Comparison of ENCODE assay signal across 17 cellular contexts in the genomic region with DNA sequence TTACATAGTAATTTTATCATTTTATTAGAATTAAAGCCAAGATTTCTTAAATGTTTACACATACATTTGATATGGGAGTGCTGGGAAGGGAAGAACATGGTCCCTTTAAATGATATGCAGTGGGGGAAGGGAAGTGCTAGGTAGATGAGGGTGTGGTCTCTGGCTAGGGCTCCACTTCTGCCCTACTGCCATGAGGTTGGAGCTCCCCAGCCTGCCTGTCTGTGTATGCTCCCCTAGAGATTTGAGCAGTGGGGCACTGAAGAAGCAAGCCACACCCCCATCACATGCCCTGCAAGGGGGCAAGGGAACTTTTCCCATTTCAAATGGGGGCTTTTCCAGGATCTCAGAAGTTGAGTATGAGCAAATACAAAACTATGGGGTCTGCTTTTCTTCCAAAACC. TPM values are rescaled to one million over a fixed set of nuclear protein-coding genes. Genes with fewer than 3 reads are reported as not detected.
DNase-seq lines count a peak whose midpoint lies in the region; ATAC-seq, FAIRE-seq and TF ChIP-seq lines count a peak whose summit lies in the region.
"Had no signal": no experiment of that assay in that cellular context is flagged by ENCODE, and none has a peak within 500 bp of the region (broad histone marks: within the 10 kb centered on the region; RNA-seq: fewer than 3 reads in every experiment).

No MANE protein-coding gene starts in this region.

- no peak for FAIRE-seq in GM19239 (lab: Jason Lieb, UNC)
- FAIRE-seq: endometrium had no signal

- peaks cover 21% of the 10 kb centered on the region for H3K9me3 Mint-ChIP-seq in activated T-cell treated with anti-CD3 and anti-CD28 coated beads, Interleukin-2, amount 50 U/mL, for 24 hours
- peaks cover 5 to 17% of the 10 kb centered on the region in 2 donors for H3K9me3 Mint-ChIP-seq in activated naive CD4-positive, alpha-beta T cell treated with anti-CD3 and anti-CD28 coated beads, Interleukin-2, amount 50 U/mL, for 72 hours
- no peaks in the 10 kb centered on the region for H3K9me3 Mint-ChIP-seq in stimulated activated effector memory CD8-positive, alpha-beta T cell treated with anti-CD3 and anti-CD28 coated beads, Interleukin-12 subunit alpha, Interleukin-12 subunit beta, amount 100 ng/mL, for 72 hours

- H3K9me2 ChIP-seq in MM.1S (replicated peaks; ENCODE audit: insufficient read depth, low read length): no peaks in the 10 kb centered on the region

- no peak for TF ChIP-seq CTCF in MM.1S (IDR thresholded peaks at IDR 0.05; ENCODE audit: low read length)

- no peaks in the 10 kb centered on the region for H4K20me1 ChIP-seq in MM.1S (ENCODE audit: insufficient read depth, low read length)

- no peaks in the 10 kb centered on the region for H3K9me3 ChIP-seq in MM.1S (replicated peaks; ENCODE audit: insufficient read depth, low read length)
- H3K9me3 ChIP-seq: HAP-1 had no signal

- no peaks in the 10 kb centered on the region for H3K79me2 ChIP-seq in MM.1S (ENCODE audit: low read length)

- H3K4me3 Mint-ChIP-seq in activated T-cell treated with anti-CD3 and anti-CD28 coated beads, Interleukin-2, amount 50 U/mL, for 24 hours: peak overlapping the region; percentile 58
- peak overlapping the region; percentile 72 for H3K4me3 Mint-ChIP-seq in stimulated activated effector memory CD8-positive, alpha-beta T cell treated with anti-CD3 and anti-CD28 coated beads, Interleukin-12 subunit alpha, Interleukin-12 subunit beta, amount 100 ng/mL, for 72 hours

- H2AFZ ChIP-seq in MM.1S (ENCODE audit: low read length): no peak overlapping the region

- peaks cover 11% of the 10 kb centered on the region for H3F3A ChIP-seq in MM.1S (ENCODE audit: insufficient read depth, low read length)

- DNase-seq in activated T-cell treated with anti-CD3 and anti-CD28 coated beads, Interleukin-2, amount 50 U/mL, for 24 hours: peak; percentile 39
- no peak for DNase-seq in activated T-cell treated with anti-CD3 and anti-CD28 coated beads for 4 hours
- no peak for DNase-seq in MM.1S
- DNase-seq in activated naive CD4-positive, alpha-beta T cell treated with anti-CD3 and anti-CD28 coated beads, Interleukin-2, amount 50 U/mL, for 72 hours (ENCODE audit: low spot score in 2 of 2): no peak
- DNase-seq in stimulated activated effector memory CD8-positive, alpha-beta T cell treated with anti-CD3 and anti-CD28 coated beads, Interleukin-12 subunit alpha, Interleukin-12 subunit beta, amount 100 ng/mL, for 72 hours (ENCODE audit: low spot score in 2 of 2): no peak
- DNase-seq in GM19239 (ENCODE audit: insufficient read length, low spot score): no peak
- DNase-seq in GOT3 (lab: John Stamatoyannopoulos, UW): no peak
- DNase-seq in DMS 273 treated with DMSO at 0.1 percent for 48 hours (lab: John Stamatoyannopoulos, UW): no peak
- DNase-seq: activated CD4-positive, CD25-positive, alpha-beta regulatory T cell treated with anti-CD3 and anti-CD28 coated beads, Interleukin-2, amount 50 U/mL, for 72 hours; central memory CD4-positive, alpha-beta T cell; foreskin melanocyte; mesenchymal stem cell; occipital lobe; SW 1271 had no signal

- ATAC-seq in activated naive CD4-positive, alpha-beta T cell treated with anti-CD3 and anti-CD28 coated beads, Interleukin-2, amount 50 U/mL, for 72 hours: peak; percentile 28 to 36
- ATAC-seq in stimulated activated effector memory CD8-positive, alpha-beta T cell treated with anti-CD3 and anti-CD28 coated beads, Interleukin-12 subunit alpha, Interleukin-12 subunit beta, amount 100 ng/mL, for 72 hours: peak; percentile 47

- H3K36me3 ChIP-seq in MM.1S (replicated peaks; ENCODE audit: insufficient read depth, low read length): no peaks in the 10 kb centered on the region
- H3K36me3 ChIP-seq: HAP-1, vagina had no signal

- H3K27ac ChIP-seq in MM.1S (ENCODE audit: low read length): peak overlapping the region; percentile 4; the same call in 1 of the 2 replicates
- H3K27ac ChIP-seq: vagina had no signal

- H3K9ac ChIP-seq in MM.1S (ENCODE audit: low read length): no peak overlapping the region

- H3K4me2 ChIP-seq in MM.1S (ENCODE audit: low read depth, low read length): no peak overlapping the region

- H3K4me1 ChIP-seq in MM.1S (ENCODE audit: low read length): peaks cover 44% of the 10 kb centered on the region
- H3K4me1 ChIP-seq: HAP-1, vagina had no signal

- peak overlapping the region; percentile 93 for H3K27ac Mint-ChIP-seq in activated T-cell treated with anti-CD3 and anti-CD28 coated beads, Interleukin-2, amount 50 U/mL, for 24 hours
- peak overlapping the region; percentile 2 to 91 for H3K27ac Mint-ChIP-seq in activated naive CD4-positive, alpha-beta T cell treated with anti-CD3 and anti-CD28 coated beads, Interleukin-2, amount 50 U/mL, for 72 hours
- H3K27ac Mint-ChIP-seq in stimulated activated effector memory CD8-positive, alpha-beta T cell treated with anti-CD3 and anti-CD28 coated beads, Interleukin-12 subunit alpha, Interleukin-12 subunit beta, amount 100 ng/mL, for 72 hours: peak overlapping the region; percentile 95

- H3K27me3 Mint-ChIP-seq in activated T-cell treated with anti-CD3 and anti-CD28 coated beads, Interleukin-2, amount 50 U/mL, for 24 hours: no peaks in the 10 kb centered on the region

- no peaks in the 10 kb centered on the region for H3K27me3 ChIP-seq in MM.1S (replicated peaks; ENCODE audit: insufficient read depth, low read length)
- H3K27me3 ChIP-seq: vagina had no signal

- H3K36me3 Mint-ChIP-seq in activated T-cell treated with anti-CD3 and anti-CD28 coated beads, Interleukin-2, amount 50 U/mL, for 24 hours (ENCODE audit: low read depth): peaks cover 26% of the 10 kb centered on the region
- H3K36me3 Mint-ChIP-seq in activated naive CD4-positive, alpha-beta T cell treated with anti-CD3 and anti-CD28 coated beads, Interleukin-2, amount 50 U/mL, for 72 hours: peaks cover 6 to 21% of the 10 kb centered on the region in 2 donors
- peaks cover 7% of the 10 kb centered on the region for H3K36me3 Mint-ChIP-seq in stimulated activated effector memory CD8-positive, alpha-beta T cell treated with anti-CD3 and anti-CD28 coated beads, Interleukin-12 subunit alpha, Interleukin-12 subunit beta, amount 100 ng/mL, for 72 hours

- H3K4me1 Mint-ChIP-seq in activated T-cell treated with anti-CD3 and anti-CD28 coated beads, Interleukin-2, amount 50 U/mL, for 24 hours (ENCODE audit: low read depth): peaks cover 64% of the 10 kb centered on the region
- H3K4me1 Mint-ChIP-seq in stimulated activated effector memory CD8-positive, alpha-beta T cell treated with anti-CD3 and anti-CD28 coated beads, Interleukin-12 subunit alpha, Interleukin-12 subunit beta, amount 100 ng/mL, for 72 hours: peaks cover 70% of the 10 kb centered on the region

- H3K4me3 ChIP-seq in MM.1S (ENCODE audit: low read length): no peak overlapping the region
- H3K4me3 ChIP-seq: HAP-1, vagina had no signal

RNA-seq across cellular contexts. Expression of a gene that starts 25.5 kb away (rescaled TPM):
- 1 to 10 TPM; 3.0 to 7.6 TPM for total RNA-seq in activated naive CD4-positive, alpha-beta T cell treated with anti-CD3 and anti-CD28 coated beads, Interleukin-2, amount 50 U/mL, for 72 hours
- total RNA-seq: occipital lobe, vagina had no signal

RNA-seq across cellular contexts. Expression of a gene that starts 37.8 kb away (rescaled TPM):
- total RNA-seq in activated naive CD4-positive, alpha-beta T cell treated with anti-CD3 and anti-CD28 coated beads, Interleukin-2, amount 50 U/mL, for 72 hours: 100 to 1,000 TPM; 182 to 270 TPM

RNA-seq across cellular contexts. Expression of a gene that starts 53.3 kb away (rescaled TPM):
- total RNA-seq in activated naive CD4-positive, alpha-beta T cell treated with anti-CD3 and anti-CD28 coated beads, Interleukin-2, amount 50 U/mL, for 72 hours: 10 to 100 TPM; 72.7 to 91.1 TPM
